Comparison of ENCODE assay signal across 1 cellular context in the genomic region with DNA sequence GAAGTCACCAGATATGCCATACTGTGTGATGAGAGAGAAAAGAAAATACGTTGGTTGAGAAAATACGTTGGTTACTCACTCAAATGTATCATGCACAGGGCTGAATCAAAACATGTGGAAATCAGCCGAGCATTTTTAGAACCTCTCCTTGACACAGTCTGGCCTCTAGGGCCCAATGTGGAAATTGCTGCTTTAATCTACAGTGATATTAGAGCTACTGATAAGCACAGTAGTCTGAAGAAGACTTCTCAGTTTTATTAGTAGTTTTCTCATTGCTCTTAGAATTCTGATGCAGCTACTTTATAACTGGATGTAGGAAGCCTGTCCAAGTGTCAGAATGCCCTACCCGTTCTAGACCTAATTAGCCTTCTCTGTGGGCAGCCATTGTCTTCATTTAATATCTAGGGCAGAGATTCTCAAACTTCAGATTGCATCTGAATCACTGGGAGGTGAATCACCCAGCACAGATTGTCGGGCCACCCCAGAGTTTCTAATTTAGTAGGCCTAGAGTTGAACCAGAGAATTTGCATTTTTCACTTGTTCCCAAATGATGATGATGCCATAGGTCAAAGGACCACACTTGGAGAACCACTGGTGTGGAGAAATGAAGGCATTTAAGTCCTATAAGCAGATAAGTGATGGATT.
TF ChIP-seq lines count a peak whose summit lies in the region.

No MANE protein-coding gene starts in this region.

TF ChIP-seq in GM23338, 12 proteins besides CTCF, POLR2A, EP300 and RAD21 (continued from another document):
- TF ChIP-seq, protein P1, sequence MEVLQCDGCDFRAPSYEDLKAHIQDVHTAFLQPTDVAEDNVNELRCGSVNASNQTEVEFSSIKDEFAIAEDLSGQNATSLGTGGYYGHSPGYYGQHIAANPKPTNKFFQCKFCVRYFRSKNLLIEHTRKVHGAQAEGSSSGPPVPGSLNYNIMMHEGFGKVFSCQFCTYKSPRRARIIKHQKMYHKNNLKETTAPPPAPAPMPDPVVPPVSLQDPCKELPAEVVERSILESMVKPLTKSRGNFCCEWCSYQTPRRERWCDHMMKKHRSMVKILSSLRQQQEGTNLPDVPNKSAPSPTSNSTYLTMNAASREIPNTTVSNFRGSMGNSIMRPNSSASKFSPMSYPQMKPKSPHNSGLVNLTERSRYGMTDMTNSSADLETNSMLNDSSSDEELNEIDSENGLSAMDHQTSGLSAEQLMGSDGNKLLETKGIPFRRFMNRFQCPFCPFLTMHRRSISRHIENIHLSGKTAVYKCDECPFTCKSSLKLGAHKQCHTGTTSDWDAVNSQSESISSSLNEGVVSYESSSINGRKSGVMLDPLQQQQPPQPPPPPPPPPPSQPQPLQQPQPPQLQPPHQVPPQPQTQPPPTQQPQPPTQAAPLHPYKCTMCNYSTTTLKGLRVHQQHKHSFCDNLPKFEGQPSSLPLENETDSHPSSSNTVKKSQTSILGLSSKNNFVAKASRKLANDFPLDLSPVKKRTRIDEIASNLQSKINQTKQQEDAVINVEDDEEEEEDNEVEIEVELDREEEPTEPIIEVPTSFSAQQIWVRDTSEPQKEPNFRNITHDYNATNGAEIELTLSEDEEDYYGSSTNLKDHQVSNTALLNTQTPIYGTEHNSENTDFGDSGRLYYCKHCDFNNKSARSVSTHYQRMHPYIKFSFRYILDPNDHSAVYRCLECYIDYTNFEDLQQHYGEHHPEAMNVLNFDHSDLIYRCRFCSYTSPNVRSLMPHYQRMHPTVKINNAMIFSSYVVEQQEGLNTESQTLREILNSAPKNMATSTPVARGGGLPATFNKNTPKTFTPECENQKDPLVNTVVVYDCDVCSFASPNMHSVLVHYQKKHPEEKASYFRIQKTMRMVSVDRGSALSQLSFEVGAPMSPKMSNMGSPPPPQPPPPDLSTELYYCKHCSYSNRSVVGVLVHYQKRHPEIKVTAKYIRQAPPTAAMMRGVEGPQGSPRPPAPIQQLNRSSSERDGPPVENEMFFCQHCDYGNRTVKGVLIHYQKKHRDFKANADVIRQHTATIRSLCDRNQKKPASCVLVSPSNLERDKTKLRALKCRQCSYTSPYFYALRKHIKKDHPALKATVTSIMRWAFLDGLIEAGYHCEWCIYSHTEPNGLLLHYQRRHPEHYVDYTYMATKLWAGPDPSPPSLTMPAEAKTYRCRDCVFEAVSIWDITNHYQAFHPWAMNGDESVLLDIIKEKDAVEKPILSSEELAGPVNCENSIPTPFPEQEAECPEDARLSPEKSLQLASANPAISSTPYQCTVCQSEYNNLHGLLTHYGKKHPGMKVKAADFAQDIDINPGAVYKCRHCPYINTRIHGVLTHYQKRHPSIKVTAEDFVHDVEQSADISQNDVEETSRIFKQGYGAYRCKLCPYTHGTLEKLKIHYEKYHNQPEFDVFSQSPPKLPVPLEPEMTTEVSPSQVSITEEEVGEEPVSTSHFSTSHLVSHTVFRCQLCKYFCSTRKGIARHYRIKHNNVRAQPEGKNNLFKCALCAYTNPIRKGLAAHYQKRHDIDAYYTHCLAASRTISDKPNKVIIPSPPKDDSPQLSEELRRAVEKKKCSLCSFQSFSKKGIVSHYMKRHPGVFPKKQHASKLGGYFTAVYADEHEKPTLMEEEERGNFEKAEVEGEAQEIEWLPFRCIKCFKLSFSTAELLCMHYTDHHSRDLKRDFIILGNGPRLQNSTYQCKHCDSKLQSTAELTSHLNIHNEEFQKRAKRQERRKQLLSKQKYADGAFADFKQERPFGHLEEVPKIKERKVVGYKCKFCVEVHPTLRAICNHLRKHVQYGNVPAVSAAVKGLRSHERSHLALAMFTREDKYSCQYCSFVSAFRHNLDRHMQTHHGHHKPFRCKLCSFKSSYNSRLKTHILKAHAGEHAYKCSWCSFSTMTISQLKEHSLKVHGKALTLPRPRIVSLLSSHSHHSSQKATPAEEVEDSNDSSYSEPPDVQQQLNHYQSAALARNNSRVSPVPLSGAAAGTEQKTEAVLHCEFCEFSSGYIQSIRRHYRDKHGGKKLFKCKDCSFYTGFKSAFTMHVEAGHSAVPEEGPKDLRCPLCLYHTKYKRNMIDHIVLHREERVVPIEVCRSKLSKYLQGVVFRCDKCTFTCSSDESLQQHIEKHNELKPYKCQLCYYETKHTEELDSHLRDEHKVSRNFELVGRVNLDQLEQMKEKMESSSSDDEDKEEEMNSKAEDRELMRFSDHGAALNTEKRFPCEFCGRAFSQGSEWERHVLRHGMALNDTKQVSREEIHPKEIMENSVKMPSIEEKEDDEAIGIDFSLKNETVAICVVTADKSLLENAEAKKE (CRISPR knock-in tag; IDR thresholded peaks at IDR 0.05): no peak
